18 cellular contexts compared by ENCODE assay signal in the genomic region with DNA sequence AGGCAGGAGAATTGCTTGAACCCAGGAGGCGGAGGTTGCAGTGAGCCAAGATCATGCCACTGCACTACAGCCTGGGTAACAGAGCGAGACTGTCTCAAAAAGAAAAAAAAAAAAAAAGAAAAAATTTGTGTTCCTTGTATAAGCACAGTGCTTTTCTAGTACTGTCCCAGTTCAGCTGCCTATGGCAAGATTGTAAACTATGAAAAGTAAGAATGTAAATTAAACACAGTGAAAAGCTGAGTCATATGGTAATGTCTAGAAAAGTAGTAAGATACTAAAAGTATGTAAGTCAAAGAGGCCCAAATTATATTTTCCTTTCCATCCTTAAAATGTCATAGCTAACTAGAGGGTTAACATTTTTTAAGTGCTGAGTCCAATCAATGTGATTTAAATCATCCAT. TPM values are rescaled to one million over a fixed set of nuclear protein-coding genes. Genes with fewer than 3 reads are reported as not detected.
A peak's percentile ranks its signal among the peaks of the same experiment; 100 is the strongest.
DNase-seq lines count a peak whose midpoint lies in the region; ATAC-seq, FAIRE-seq and TF ChIP-seq lines count a peak whose summit lies in the region.
"Had no signal": no experiment of that assay in that cellular context is flagged by ENCODE, and none has a peak within 500 bp of the region (broad histone marks: within the 10 kb centered on the region; RNA-seq: fewer than 3 reads in every experiment).

No MANE protein-coding gene starts in this region.

- intact Hi-C loops in left ventricle myocardium inferior (cut with micrococcal nuclease) (no loop called here), Right ventricle myocardium inferior (cut with DNase I) (loop anchor here (5.0 to 10.0 kb wide), 2 partner anchors 58 to 105 kb away; no protein-coding TSS in a partner anchor), ascending aorta (cut with DNase I) (loop anchor here (5.0 kb wide), 1 partner anchor 45 kb away; no protein-coding TSS in a partner anchor)

- TF ChIP-seq CTCF in left ventricle myocardium inferior (IDR thresholded peaks at IDR 0.05; ENCODE audit: borderline replicate concordance) (no peak), ascending aorta (IDR thresholded peaks at IDR 0.05) (no peak)

- H3K27ac Mint-ChIP-seq in effector memory CD8-positive, alpha-beta T cell = no peak overlapping the region
- H3K27ac Mint-ChIP-seq: CD4-positive, CD25-positive, alpha-beta regulatory T cell had no signal

- H3K9me3 Mint-ChIP-seq in effector memory CD8-positive, alpha-beta T cell = no peaks in the 10 kb centered on the region

- no peak for DNase-seq in left ventricle myocardium inferior
- DNase-seq in Right ventricle myocardium inferior (ENCODE audit: missing footprints) = no peak
- no peak for DNase-seq in ascending aorta (ENCODE audit: low spot score in 2 of 2)
- peak; percentile 10 for DNase-seq in fibroblast of peridontal ligament (ENCODE audit: extremely low read depth)
- DNase-seq in effector memory CD8-positive, alpha-beta T cell = no peak
- DNase-seq in frontal cortex (ENCODE audit: low spot score in 2 of 2) = no peak
- DNase-seq in caudate nucleus (lab: John Stamatoyannopoulos, UW) = no peak
- DNase-seq: CD4-positive, CD25-positive, alpha-beta regulatory T cell; DMS53; GOT3; Kasumi-1; NCI-H1417; NCI-H1930; NCI-H2171 treated with DMSO at 0.1 percent for 48 hours; NCI-H82; SIG-M5 had no signal

- H3K9me3 ChIP-seq in left ventricle myocardium inferior (replicated peaks) = peaks cover 8% of the 10 kb centered on the region
- H3K9me3 ChIP-seq in ascending aorta = peaks cover 0 to under 1% of the 10 kb centered on the region in 2 donors

- peaks cover 37 to 43% of the 10 kb centered on the region in 2 donors for H3K27me3 Mint-ChIP-seq in effector memory CD8-positive, alpha-beta T cell

- no peaks in the 10 kb centered on the region for H3K36me3 Mint-ChIP-seq in effector memory CD8-positive, alpha-beta T cell (ENCODE audit: insufficient read depth)
- H3K36me3 Mint-ChIP-seq: CD4-positive, CD25-positive, alpha-beta regulatory T cell had no signal

- no peaks in the 10 kb centered on the region for H3K36me3 ChIP-seq in left ventricle myocardium inferior
- H3K36me3 ChIP-seq in ascending aorta = no peaks in the 10 kb centered on the region

- no peak for FAIRE-seq in frontal cortex (lab: Jason Lieb, UNC)
- FAIRE-seq: G401.6 had no signal

- H3K27ac ChIP-seq in left ventricle myocardium inferior (replicated peaks) = peak overlapping the region; percentile 88
- H3K27ac ChIP-seq in ascending aorta = peak overlapping the region; percentile 84 to 85
- H3K27ac ChIP-seq in caudate nucleus (ENCODE audit: low read depth, low read length) = no peak overlapping the region

- no peak overlapping the region for H3K4me3 Mint-ChIP-seq in effector memory CD8-positive, alpha-beta T cell
- H3K4me3 Mint-ChIP-seq: CD4-positive, CD25-positive, alpha-beta regulatory T cell had no signal

- no peaks in the 10 kb centered on the region for H3K4me1 Mint-ChIP-seq in effector memory CD8-positive, alpha-beta T cell (ENCODE audit: low read depth in 2 of 2)
- H3K4me1 Mint-ChIP-seq: CD4-positive, CD25-positive, alpha-beta regulatory T cell had no signal

- no peak overlapping the region for H3K4me3 ChIP-seq in left ventricle myocardium inferior
- no peak overlapping the region for H3K4me3 ChIP-seq in ascending aorta

- peaks cover 55% of the 10 kb centered on the region for H3K4me1 ChIP-seq in left ventricle myocardium inferior
- peaks cover 0 to 2% of the 10 kb centered on the region in 2 donors for H3K4me1 ChIP-seq in ascending aorta

- H3K27me3 ChIP-seq in left ventricle myocardium inferior (ENCODE audit: low read depth) = no peaks in the 10 kb centered on the region
- no peaks in the 10 kb centered on the region for H3K27me3 ChIP-seq in ascending aorta

- no peak for ATAC-seq in Right ventricle myocardium inferior
- no peak for ATAC-seq in effector memory CD8-positive, alpha-beta T cell (replicated peaks)
- ATAC-seq: Panc1 had no signal

RNA-seq across cellular contexts. Expression of a gene that starts 42.8 kb away (rescaled TPM):
- 101 TPM for total RNA-seq in left ventricle myocardium inferior
- 103 TPM for total RNA-seq in Right ventricle myocardium inferior
- total RNA-seq in ascending aorta = 4.8 TPM
- total RNA-seq in frontal cortex = 0.41 TPM

Comparison
In these comparisons a context has a peak if more than half of its experiments do, and no peak if none do; other contexts are left out.
1. RNA of a gene that starts 42.8 kb away (total RNA-seq): 103 TPM in Right ventricle myocardium inferior (single experiment) and 101 TPM in left ventricle myocardium inferior (single experiment); 4.8 TPM in ascending aorta (single experiment) and 0.41 TPM in frontal cortex (single experiment); every median in the first group is over 10 times any median in the second.